ENCODE assay signal across 1 cellular context in the genomic region with DNA sequence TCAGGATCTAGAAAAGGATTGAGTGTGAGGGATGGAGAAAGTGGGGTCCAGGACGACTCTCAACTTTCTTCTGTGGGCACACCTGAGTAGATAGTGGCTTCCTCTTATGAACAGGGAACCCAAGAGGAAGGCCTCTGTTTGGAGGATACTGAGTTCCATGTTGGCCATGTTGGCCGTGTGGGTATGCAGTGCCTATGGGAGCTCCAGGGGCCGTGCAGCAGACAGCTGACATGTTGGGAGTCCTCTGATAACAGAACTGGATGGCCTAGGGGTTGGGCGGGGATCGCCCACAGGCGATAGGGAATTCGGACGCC.
TF ChIP-seq lines count a peak whose summit lies in the region.

No MANE protein-coding gene starts in this region.

TF ChIP-seq in HepG2, 621 proteins besides CTCF, POLR2A, EP300 and RAD21 (continued from another document):
- TF ChIP-seq, protein P1, sequence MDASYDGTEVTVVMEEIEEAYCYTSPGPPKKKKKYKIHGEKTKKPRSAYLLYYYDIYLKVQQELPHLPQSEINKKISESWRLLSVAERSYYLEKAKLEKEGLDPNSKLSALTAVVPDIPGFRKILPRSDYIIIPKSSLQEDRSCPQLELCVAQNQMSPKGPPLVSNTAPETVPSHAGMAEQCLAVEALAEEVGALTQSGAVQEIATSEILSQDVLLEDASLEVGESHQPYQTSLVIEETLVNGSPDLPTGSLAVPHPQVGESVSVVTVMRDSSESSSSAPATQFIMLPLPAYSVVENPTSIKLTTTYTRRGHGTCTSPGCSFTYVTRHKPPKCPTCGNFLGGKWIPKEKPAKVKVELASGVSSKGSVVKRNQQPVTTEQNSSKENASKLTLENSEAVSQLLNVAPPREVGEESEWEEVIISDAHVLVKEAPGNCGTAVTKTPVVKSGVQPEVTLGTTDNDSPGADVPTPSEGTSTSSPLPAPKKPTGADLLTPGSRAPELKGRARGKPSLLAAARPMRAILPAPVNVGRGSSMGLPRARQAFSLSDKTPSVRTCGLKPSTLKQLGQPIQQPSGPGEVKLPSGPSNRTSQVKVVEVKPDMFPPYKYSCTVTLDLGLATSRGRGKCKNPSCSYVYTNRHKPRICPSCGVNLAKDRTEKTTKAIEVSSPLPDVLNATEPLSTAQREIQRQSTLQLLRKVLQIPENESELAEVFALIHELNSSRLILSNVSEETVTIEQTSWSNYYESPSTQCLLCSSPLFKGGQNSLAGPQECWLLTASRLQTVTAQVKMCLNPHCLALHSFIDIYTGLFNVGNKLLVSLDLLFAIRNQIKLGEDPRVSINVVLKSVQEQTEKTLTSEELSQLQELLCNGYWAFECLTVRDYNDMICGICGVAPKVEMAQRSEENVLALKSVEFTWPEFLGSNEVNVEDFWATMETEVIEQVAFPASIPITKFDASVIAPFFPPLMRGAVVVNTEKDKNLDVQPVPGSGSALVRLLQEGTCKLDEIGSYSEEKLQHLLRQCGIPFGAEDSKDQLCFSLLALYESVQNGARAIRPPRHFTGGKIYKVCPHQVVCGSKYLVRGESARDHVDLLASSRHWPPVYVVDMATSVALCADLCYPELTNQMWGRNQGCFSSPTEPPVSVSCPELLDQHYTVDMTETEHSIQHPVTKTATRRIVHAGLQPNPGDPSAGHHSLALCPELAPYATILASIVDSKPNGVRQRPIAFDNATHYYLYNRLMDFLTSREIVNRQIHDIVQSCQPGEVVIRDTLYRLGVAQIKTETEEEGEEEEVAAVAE (CRISPR knock-in tag; IDR thresholded peaks at IDR 0.05; ENCODE audit: borderline replicate concordance): no peak
- TF ChIP-seq, protein P2, sequence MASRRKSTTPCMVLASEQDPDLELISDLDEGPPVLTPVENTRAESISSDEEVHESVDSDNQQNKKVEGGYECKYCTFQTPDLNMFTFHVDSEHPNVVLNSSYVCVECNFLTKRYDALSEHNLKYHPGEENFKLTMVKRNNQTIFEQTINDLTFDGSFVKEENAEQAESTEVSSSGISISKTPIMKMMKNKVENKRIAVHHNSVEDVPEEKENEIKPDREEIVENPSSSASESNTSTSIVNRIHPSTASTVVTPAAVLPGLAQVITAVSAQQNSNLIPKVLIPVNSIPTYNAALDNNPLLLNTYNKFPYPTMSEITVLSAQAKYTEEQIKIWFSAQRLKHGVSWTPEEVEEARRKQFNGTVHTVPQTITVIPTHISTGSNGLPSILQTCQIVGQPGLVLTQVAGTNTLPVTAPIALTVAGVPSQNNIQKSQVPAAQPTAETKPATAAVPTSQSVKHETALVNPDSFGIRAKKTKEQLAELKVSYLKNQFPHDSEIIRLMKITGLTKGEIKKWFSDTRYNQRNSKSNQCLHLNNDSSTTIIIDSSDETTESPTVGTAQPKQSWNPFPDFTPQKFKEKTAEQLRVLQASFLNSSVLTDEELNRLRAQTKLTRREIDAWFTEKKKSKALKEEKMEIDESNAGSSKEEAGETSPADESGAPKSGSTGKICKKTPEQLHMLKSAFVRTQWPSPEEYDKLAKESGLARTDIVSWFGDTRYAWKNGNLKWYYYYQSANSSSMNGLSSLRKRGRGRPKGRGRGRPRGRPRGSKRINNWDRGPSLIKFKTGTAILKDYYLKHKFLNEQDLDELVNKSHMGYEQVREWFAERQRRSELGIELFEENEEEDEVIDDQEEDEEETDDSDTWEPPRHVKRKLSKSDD (CRISPR knock-in tag; IDR thresholded peaks at IDR 0.05; ENCODE audit: low read depth): no peak
- TF ChIP-seq REPIN1 (CRISPR knock-in tag; IDR thresholded peaks at IDR 0.05; ENCODE audit: borderline replicate concordance, low read depth) (0 out of 2 replicates have a peak, but pooled peaks have one; percentile 1), ZSCAN25 (CRISPR knock-in tag; IDR thresholded peaks at IDR 0.05) (no peak; the same call in 1 of the 2 replicates), ZNF598 (CRISPR knock-in tag; IDR thresholded peaks at IDR 0.05; ENCODE audit: borderline replicate concordance) (peak; percentile 80; the same call in 1 of the 2 replicates)
